Comparison of ENCODE assay signal across 1 cellular context in genomic region chr6:33959661-33960344, GRCh38.
TF ChIP-seq lines count a peak whose summit lies in the region.

No MANE protein-coding gene starts in this region.

TF ChIP-seq in H1, 55 proteins besides CTCF, POLR2A, EP300 and RAD21 (continued from another document):
- TF ChIP-seq ATF2 (IDR thresholded peaks at IDR 0.05; ENCODE audit: low read length) (no peak), SIN3A (conservative IDR thresholded peaks at IDR 0.05 in 1 of 2, IDR thresholded peaks at IDR 0.05 in 1 of 2; ENCODE audit: low read depth in 1 of 2, low read length in 2 of 2) (no peak), USF2 (IDR thresholded peaks at IDR 0.05; ENCODE audit: low read length) (no peak), SP4 (IDR thresholded peaks at IDR 0.05; ENCODE audit: low read length) (no peak), SRF (IDR thresholded peaks at IDR 0.05; ENCODE audit: low read depth, low read length) (no peak), BCL11A (IDR thresholded peaks at IDR 0.05; ENCODE audit: low read depth in 2 of 2, low read length in 2 of 2) (no peak), RXRA (IDR thresholded peaks at IDR 0.05; ENCODE audit: insufficient read depth, low read depth, low read length) (no peak), CBX5 (IDR thresholded peaks at IDR 0.05; ENCODE audit: low read depth, low read length) (no peak)
